In genomic region chr7:30463400-30464145, GRCh38 we compare ENCODE assay signal across 14 cellular contexts. TPM values are rescaled to one million over a fixed set of nuclear protein-coding genes. Genes with fewer than 3 reads are reported as not detected.
DNase-seq lines count a peak whose midpoint lies in the region; ATAC-seq, FAIRE-seq and TF ChIP-seq lines count a peak whose summit lies in the region.
"Had no signal": no experiment of that assay in that cellular context is flagged by ENCODE, and none has a peak within 500 bp of the region (broad histone marks: within the 10 kb centered on the region; RNA-seq: fewer than 3 reads in every experiment).

No MANE protein-coding gene starts in this region.

- H3K4me3 Mint-ChIP-seq in memory B cell, result peak overlapping the region; percentile 41
- H3K4me3 Mint-ChIP-seq: activated naive CD8-positive, alpha-beta T cell treated with anti-CD3 and anti-CD28 coated beads for 36 hours; CD4-positive, CD25-positive, alpha-beta regulatory T cell; nephron progenitor cell; type B pancreatic cell had no signal

- H3K27ac Mint-ChIP-seq in memory B cell, result no peak overlapping the region
- H3K27ac Mint-ChIP-seq: activated naive CD8-positive, alpha-beta T cell treated with anti-CD3 and anti-CD28 coated beads for 36 hours; nephron progenitor cell; type B pancreatic cell had no signal

- no peaks in the 10 kb centered on the region for H3K27me3 ChIP-seq in foreskin keratinocyte

- peaks cover 5% of the 10 kb centered on the region for H3K4me1 ChIP-seq in foreskin keratinocyte

- no peak for FAIRE-seq in HTR-8/SVneo (lab: Jason Lieb, UNC)

- peaks cover 43% of the 10 kb centered on the region for H3K4me1 Mint-ChIP-seq in memory B cell

- peaks cover 11% of the 10 kb centered on the region for H3K36me3 Mint-ChIP-seq in memory B cell
- H3K36me3 Mint-ChIP-seq: type B pancreatic cell had no signal

- DNase-seq in GM13977 (ENCODE audit: low spot score) (peak; percentile 45), memory B cell (ENCODE audit: low spot score in 2 of 2) (no peak), HTR-8/SVneo (ENCODE audit: insufficient read length, low spot score) (no peak), NCI-H2171 treated with DMSO at 0.1 percent for 48 hours (lab: John Stamatoyannopoulos, UW) (no peak), foreskin melanocyte (no peak), foreskin keratinocyte (no peak)
- DNase-seq: activated CD4-positive, CD25-positive, alpha-beta regulatory T cell treated with anti-CD3 and anti-CD28 coated beads, Interleukin-2, amount 50 U/mL, for 72 hours; activated naive CD8-positive, alpha-beta T cell treated with anti-CD3 and anti-CD28 coated beads for 36 hours; CD4-positive, CD25-positive, alpha-beta regulatory T cell; NCI-H187; nephron progenitor cell had no signal

- TF ChIP-seq CTCF in GM13977 (IDR thresholded peaks at IDR 0.05; ENCODE audit: extremely low read depth, insufficient read depth, missing control alignments) (no peak), foreskin keratinocyte (conservative IDR thresholded peaks at IDR 0.05) (no peak)

- ATAC-seq in GM21381 (IDR thresholded peaks at IDR 0.05; ENCODE audit: unreplicated experiment), result peak; percentile 82
- peak; percentile 63 for ATAC-seq in HG03342 (IDR thresholded peaks at IDR 0.05; ENCODE audit: unreplicated experiment)
- ATAC-seq in memory B cell (ENCODE audit: low read depth), result peak; percentile 69
- ATAC-seq in foreskin keratinocyte, result no peak

- no peaks in the 10 kb centered on the region for H3K27me3 Mint-ChIP-seq in memory B cell
- H3K27me3 Mint-ChIP-seq: activated naive CD8-positive, alpha-beta T cell treated with anti-CD3 and anti-CD28 coated beads for 36 hours; CD4-positive, CD25-positive, alpha-beta regulatory T cell; type B pancreatic cell had no signal

- in situ Hi-C loops in GM13977 (cut with MboI; ENCODE audit: low pct_unique_long_range_greater_than_20kb, low sequenced_read_pairs, unreplicated experiment), result no loop called here

- no peaks in the 10 kb centered on the region for H3K9me3 Mint-ChIP-seq in memory B cell
- H3K9me3 Mint-ChIP-seq: activated naive CD8-positive, alpha-beta T cell treated with anti-CD3 and anti-CD28 coated beads for 36 hours; CD4-positive, CD25-positive, alpha-beta regulatory T cell; nephron progenitor cell; type B pancreatic cell had no signal

- no peak overlapping the region for H3K27ac ChIP-seq in foreskin keratinocyte

RNA-seq across cellular contexts. Expression of gene NOD1, which starts 15.0 kb away (rescaled TPM):
- 5.7 and 5.9 TPM in 2 replicates for total RNA-seq in foreskin keratinocyte
- polyA plus RNA-seq in foreskin keratinocyte, result 2.6 and 2.9 TPM in 2 replicates

RNA-seq across cellular contexts. Expression of gene GGCT, which starts 41.1 kb away (rescaled TPM):
- total RNA-seq in foreskin keratinocyte, result 62.7 and 78.3 TPM in 2 replicates
- 71.8 and 85.7 TPM in 2 replicates for polyA plus RNA-seq in foreskin keratinocyte
